ENCODE assay signal across 6 cellular contexts in genomic region chr19:55117063-55117635, GRCh38. TPM values are rescaled to one million over a fixed set of nuclear protein-coding genes. Genes with fewer than 3 reads are reported as not detected.
DNase-seq lines count a peak whose midpoint lies in the region; ATAC-seq, FAIRE-seq and TF ChIP-seq lines count a peak whose summit lies in the region.

No MANE protein-coding gene starts in this region.

- peak; percentile 30 for ATAC-seq in memory B cell (ENCODE audit: low read depth)

- peaks cover 28% of the 10 kb centered on the region for H3K4me1 Mint-ChIP-seq in activated T-helper 1 cell treated with anti-CD3 and anti-CD28 coated beads, Interleukin-12 subunit alpha, Interleukin-12 subunit beta, Interleukin-2, Interleukin-4 antibody, amounts not matched to agents 30 ng/mL and 10 ng/mL and 1 ng/mL, durations not matched to agents 14 hours and 24 hours and 36 hours (ENCODE audit: low read depth)
- peaks cover 36% of the 10 kb centered on the region for H3K4me1 Mint-ChIP-seq in memory B cell

- H3K4me3 ChIP-seq in ACC112 (ENCODE audit: low read depth, low read length) = peak overlapping the region; percentile 84

- H3K4me1 ChIP-seq in ACC112 (ENCODE audit: control insufficient read depth, insufficient read depth, low read length, unreplicated experiment) = peaks cover 16% of the 10 kb centered on the region

- peak overlapping the region; percentile 89 for H3K27ac Mint-ChIP-seq in activated T-helper 1 cell treated with anti-CD3 and anti-CD28 coated beads, Interleukin-12 subunit alpha, Interleukin-12 subunit beta, Interleukin-2, Interleukin-4 antibody, amounts not matched to agents 30 ng/mL and 10 ng/mL and 1 ng/mL, durations not matched to agents 14 hours and 24 hours and 36 hours
- H3K27ac Mint-ChIP-seq in memory B cell = peak overlapping the region; percentile 90

- DNase-seq in H4 (ENCODE audit: low spot score) (peak; percentile 21), memory B cell (ENCODE audit: low spot score in 2 of 2) (no peak), GM12892 (ENCODE audit: insufficient read length) (no peak), NCI-H1694 treated with DMSO at 0.1 percent for 48 hours (lab: John Stamatoyannopoulos, UW) (no peak)
- no peak for DNase-seq in activated T-helper 1 cell treated with anti-CD3 and anti-CD28 coated beads, Interleukin-12 subunit alpha, Interleukin-12 subunit beta, Interleukin-2, Interleukin-4 antibody, amounts not matched to agents 30 ng/mL and 10 ng/mL and 1 ng/mL, durations not matched to agents 14 hours and 24 hours and 36 hours (ENCODE audit: low spot score)

- H3K79me2 ChIP-seq in ACC112 (ENCODE audit: control insufficient read depth, insufficient read depth, low read length, unreplicated experiment) = peaks cover 51% of the 10 kb centered on the region

- no peak for FAIRE-seq in GM12892 (lab: Jason Lieb, UNC)

- TF ChIP-seq POLR2A in GM12892 (IDR thresholded peaks at IDR 0.05; ENCODE audit: low read depth, low read length) = no peak

- peaks cover 12% of the 10 kb centered on the region for H3K36me3 Mint-ChIP-seq in activated T-helper 1 cell treated with anti-CD3 and anti-CD28 coated beads, Interleukin-12 subunit alpha, Interleukin-12 subunit beta, Interleukin-2, Interleukin-4 antibody, amounts not matched to agents 30 ng/mL and 10 ng/mL and 1 ng/mL, durations not matched to agents 14 hours and 24 hours and 36 hours (ENCODE audit: low read depth)
- no peaks in the 10 kb centered on the region for H3K36me3 Mint-ChIP-seq in memory B cell

- intact Hi-C loops in activated T-helper 1 cell treated with anti-CD3 and anti-CD28 coated beads, Interleukin-12 subunit alpha, Interleukin-12 subunit beta, Interleukin-2, Interleukin-4 antibody, amounts not matched to agents 30 ng/mL and 10 ng/mL and 1 ng/mL, durations not matched to agents 14 hours and 24 hours and 36 hours (cut with micrococcal nuclease) = loop anchor here (1.0 to 10.0 kb wide), 18 partner anchors 28 to 1195 kb away; partner anchors contain the start of genes DNAAF3, FIZ1, HSPBP1 and KMT5C

- peaks cover 4% of the 10 kb centered on the region for H3K27me3 Mint-ChIP-seq in activated T-helper 1 cell treated with anti-CD3 and anti-CD28 coated beads, Interleukin-12 subunit alpha, Interleukin-12 subunit beta, Interleukin-2, Interleukin-4 antibody, amounts not matched to agents 30 ng/mL and 10 ng/mL and 1 ng/mL, durations not matched to agents 14 hours and 24 hours and 36 hours (ENCODE audit: insufficient read depth)
- no peaks in the 10 kb centered on the region for H3K27me3 Mint-ChIP-seq in memory B cell

- no peak overlapping the region for H2AFZ ChIP-seq in ACC112 (ENCODE audit: low read length, unreplicated experiment)

- peak overlapping the region; percentile 98 for H3K4me3 Mint-ChIP-seq in activated T-helper 1 cell treated with anti-CD3 and anti-CD28 coated beads, Interleukin-12 subunit alpha, Interleukin-12 subunit beta, Interleukin-2, Interleukin-4 antibody, amounts not matched to agents 30 ng/mL and 10 ng/mL and 1 ng/mL, durations not matched to agents 14 hours and 24 hours and 36 hours
- H3K4me3 Mint-ChIP-seq in memory B cell = peak overlapping the region; percentile 98

- no peaks in the 10 kb centered on the region for H3K9me3 Mint-ChIP-seq in activated T-helper 1 cell treated with anti-CD3 and anti-CD28 coated beads, Interleukin-12 subunit alpha, Interleukin-12 subunit beta, Interleukin-2, Interleukin-4 antibody, amounts not matched to agents 30 ng/mL and 10 ng/mL and 1 ng/mL, durations not matched to agents 14 hours and 24 hours and 36 hours
- peaks cover 1% of the 10 kb centered on the region for H3K9me3 Mint-ChIP-seq in memory B cell

- H3K36me3 ChIP-seq in ACC112 (ENCODE audit: insufficient read depth, low read length) = no peaks in the 10 kb centered on the region

- H3K27me3 ChIP-seq in ACC112 (ENCODE audit: insufficient read depth, low read length) = no peaks in the 10 kb centered on the region

- H3K27ac ChIP-seq in ACC112 (ENCODE audit: low read depth, low read length) = peak overlapping the region; percentile 43; the same call in 1 of the 2 replicates

RNA-seq across cellular contexts. Expression of gene PPP1R12C, which starts 0.3 kb away (rescaled TPM):
- total RNA-seq in H4 (2014; rRNA removed; shearing (Covaris generic)) = 18.0 and 26.4 TPM in 2 replicates
- 114 and 115 TPM in 2 replicates for total RNA-seq in activated T-helper 1 cell treated with anti-CD3 and anti-CD28 coated beads, Interleukin-12 subunit alpha, Interleukin-12 subunit beta, Interleukin-2, Interleukin-4 antibody, amounts not matched to agents 30 ng/mL and 10 ng/mL and 1 ng/mL, durations not matched to agents 14 hours and 24 hours and 36 hours
- 30.1 TPM for polyA plus RNA-seq in GM12892 (2012; ENCODE audit: missing spikeins)

RNA-seq across cellular contexts. Expression of gene TNNT1, which starts 31.9 kb away (rescaled TPM):
- 300 and 334 TPM in 2 replicates for total RNA-seq in H4 (2014; rRNA removed; shearing (Covaris generic))
- not detected in 2 replicates for total RNA-seq in activated T-helper 1 cell treated with anti-CD3 and anti-CD28 coated beads, Interleukin-12 subunit alpha, Interleukin-12 subunit beta, Interleukin-2, Interleukin-4 antibody, amounts not matched to agents 30 ng/mL and 10 ng/mL and 1 ng/mL, durations not matched to agents 14 hours and 24 hours and 36 hours
- not detected for polyA plus RNA-seq in GM12892 (2012; ENCODE audit: missing spikeins)

RNA-seq across cellular contexts. Expression of gene TNNI3, which starts 40.4 kb away (rescaled TPM):
- total RNA-seq in H4 (2014; rRNA removed; shearing (Covaris generic)) = not detected in 2 replicates
- not detected in 2 replicates for total RNA-seq in activated T-helper 1 cell treated with anti-CD3 and anti-CD28 coated beads, Interleukin-12 subunit alpha, Interleukin-12 subunit beta, Interleukin-2, Interleukin-4 antibody, amounts not matched to agents 30 ng/mL and 10 ng/mL and 1 ng/mL, durations not matched to agents 14 hours and 24 hours and 36 hours
- not detected for polyA plus RNA-seq in GM12892 (2012; ENCODE audit: missing spikeins)

RNA-seq across cellular contexts. Expression of gene EPS8L1, which starts 41.5 kb away (rescaled TPM):
- total RNA-seq in H4 (2014; rRNA removed; shearing (Covaris generic)) = 2.2 and 4.3 TPM in 2 replicates
- 3.3 and 6.0 TPM in 2 replicates for total RNA-seq in activated T-helper 1 cell treated with anti-CD3 and anti-CD28 coated beads, Interleukin-12 subunit alpha, Interleukin-12 subunit beta, Interleukin-2, Interleukin-4 antibody, amounts not matched to agents 30 ng/mL and 10 ng/mL and 1 ng/mL, durations not matched to agents 14 hours and 24 hours and 36 hours
- polyA plus RNA-seq in GM12892 (2012; ENCODE audit: missing spikeins) = 0.64 TPM

RNA-seq across cellular contexts. Expression of gene DNAAF3, which starts 49.3 kb away (rescaled TPM):
- 7.0 and 10.1 TPM in 2 replicates for total RNA-seq in H4 (2014; rRNA removed; shearing (Covaris generic))
- 0.36 TPM in 1 of 2 replicates, not detected in the other for total RNA-seq in activated T-helper 1 cell treated with anti-CD3 and anti-CD28 coated beads, Interleukin-12 subunit alpha, Interleukin-12 subunit beta, Interleukin-2, Interleukin-4 antibody, amounts not matched to agents 30 ng/mL and 10 ng/mL and 1 ng/mL, durations not matched to agents 14 hours and 24 hours and 36 hours
- polyA plus RNA-seq in GM12892 (2012; ENCODE audit: missing spikeins) = not detected

Comparison
In these comparisons a context has a peak if more than half of its experiments do, and no peak if none do; other contexts are left out.
1. RNA of gene TNNT1, which starts 31.9 kb away (total RNA-seq): 300 to 334 TPM in H4; not detected in activated T-helper 1 cell treated with anti-CD3 and anti-CD28 coated beads, Interleukin-12 subunit alpha, Interleukin-12 subunit beta, Interleukin-2, Interleukin-4 antibody, amounts not matched to agents 30 ng/mL and 10 ng/mL and 1 ng/mL, durations not matched to agents 14 hours and 24 hours and 36 hours; every median in the first group is over 100 times any median in the second.